9 cellular contexts compared by ENCODE assay signal in genomic region chr17:58330997-58331814, GRCh38. TPM values are rescaled to one million over a fixed set of nuclear protein-coding genes. Genes with fewer than 3 reads are reported as not detected.
DNase-seq lines count a peak whose midpoint lies in the region; ATAC-seq and TF ChIP-seq lines count a peak whose summit lies in the region.
"Had no signal": no experiment of that assay in that cellular context is flagged by ENCODE, and none has a peak within 500 bp of the region (broad histone marks: within the 10 kb centered on the region; RNA-seq: fewer than 3 reads in every experiment).

No MANE protein-coding gene starts in this region.

- no peaks in the 10 kb centered on the region for H3K27me3 ChIP-seq in BLaER1
- H3K27me3 ChIP-seq in lung (ENCODE audit: control insufficient read depth, insufficient read depth): no peaks in the 10 kb centered on the region

- H4K20me1 ChIP-seq in BLaER1: peaks cover 58% of the 10 kb centered on the region

- H3K9me3 Mint-ChIP-seq in activated naive CD4-positive, alpha-beta T cell treated with anti-CD3 and anti-CD28 coated beads for 36 hours: peaks cover 2% of the 10 kb centered on the region
- H3K9me3 Mint-ChIP-seq in stimulated activated naive CD8-positive, alpha-beta T cell treated with anti-CD3 and anti-CD28 coated beads, Interleukin-15, amount 100 ng/mL, for 72 hours: no peaks in the 10 kb centered on the region

- H3K36me3 Mint-ChIP-seq in activated naive CD4-positive, alpha-beta T cell treated with anti-CD3 and anti-CD28 coated beads for 36 hours (ENCODE audit: low read depth): peaks cover 65% of the 10 kb centered on the region

- H3K9ac ChIP-seq in BLaER1: peak overlapping the region; percentile 100

- H3K36me3 ChIP-seq in BLaER1: peaks cover 25% of the 10 kb centered on the region
- H3K36me3 ChIP-seq in lung (ENCODE audit: control insufficient read depth in 2 of 2, insufficient read depth in 2 of 2, low read length in 2 of 2): no peaks in the 10 kb centered on the region

- no peak for TF ChIP-seq CTCF in lung (IDR thresholded peaks at IDR 0.05; ENCODE audit: control extremely low read depth, extremely low read depth)

- ATAC-seq in lung (ENCODE audit: insufficient read depth, low FRiP score): peak; percentile 20
- ATAC-seq in stimulated activated naive CD8-positive, alpha-beta T cell treated with anti-CD3 and anti-CD28 coated beads, Interleukin-15, amount 100 ng/mL, for 72 hours: no peak
- ATAC-seq in HG03175 (IDR thresholded peaks at IDR 0.05; ENCODE audit: unreplicated experiment): no peak

- H3K9me3 ChIP-seq in BLaER1 (no peaks in the 10 kb centered on the region; the same call in 1 of the 2 replicates), lung (ENCODE audit: control insufficient read depth in 2 of 2, insufficient read depth in 1 of 2, low read length in 1 of 2) (peaks cover 0 to 3% of the 10 kb centered on the region in 2 donors)

- peaks cover 32% of the 10 kb centered on the region for H3K4me1 Mint-ChIP-seq in activated naive CD4-positive, alpha-beta T cell treated with anti-CD3 and anti-CD28 coated beads for 36 hours (ENCODE audit: low read depth)
- H3K4me1 Mint-ChIP-seq in stimulated activated naive CD8-positive, alpha-beta T cell treated with anti-CD3 and anti-CD28 coated beads, Interleukin-15, amount 100 ng/mL, for 72 hours: peaks cover 60% of the 10 kb centered on the region

- H3K4me1 ChIP-seq in BLaER1 (peaks cover 51% of the 10 kb centered on the region), lung (ENCODE audit: control insufficient read depth in 2 of 2, insufficient read depth in 2 of 2, low read length in 2 of 2) (peaks cover 0 to 2% of the 10 kb centered on the region in 2 donors)

- peak overlapping the region; percentile 100 for H3K27ac ChIP-seq in BLaER1
- peak overlapping the region in 1 of 2 donors; percentile 79 for H3K27ac ChIP-seq in lung (ENCODE audit: low read depth in 1 of 2, low read length in 1 of 2)

- WGBS in lung, 2 donors: 25 to 57% methylated on average over 23 of the region's 23 CpGs

- H3K4me3 ChIP-seq in BLaER1: peak overlapping the region; percentile 96
- H3K4me3 ChIP-seq in lung: peak overlapping the region; percentile 20

- H3K27ac Mint-ChIP-seq in activated naive CD4-positive, alpha-beta T cell treated with anti-CD3 and anti-CD28 coated beads for 36 hours: peak overlapping the region; percentile 99
- H3K27ac Mint-ChIP-seq in stimulated activated naive CD8-positive, alpha-beta T cell treated with anti-CD3 and anti-CD28 coated beads, Interleukin-15, amount 100 ng/mL, for 72 hours: peak overlapping the region; percentile 99 to 100

- peak overlapping the region; percentile 100 for H3K4me2 ChIP-seq in BLaER1

- DNase-seq in RPMI7951 (ENCODE audit: low read depth) (peak; percentile 15), lung (ENCODE audit: low spot score) (peak; percentile 58), NCI-H2171 (lab: John Stamatoyannopoulos, UW) (no peak), HuH-7.5 (ENCODE audit: low spot score) (no peak)
- DNase-seq in activated naive CD4-positive, alpha-beta T cell treated with anti-CD3 and anti-CD28 coated beads for 36 hours: peak; percentile 88
- DNase-seq in stimulated activated naive CD8-positive, alpha-beta T cell treated with anti-CD3 and anti-CD28 coated beads, Interleukin-15, amount 100 ng/mL, for 72 hours: peak; percentile 70 to 85

- intact Hi-C loops in activated naive CD4-positive, alpha-beta T cell treated with anti-CD3 and anti-CD28 coated beads for 36 hours (cut with micrococcal nuclease): loop anchor here (10.0 kb wide), 3 partner anchors 866 to 1434 kb away; no protein-coding TSS in a partner anchor

- peaks cover 14% of the 10 kb centered on the region for H3K27me3 Mint-ChIP-seq in activated naive CD4-positive, alpha-beta T cell treated with anti-CD3 and anti-CD28 coated beads for 36 hours (ENCODE audit: low read depth)
- no peaks in the 10 kb centered on the region for H3K27me3 Mint-ChIP-seq in stimulated activated naive CD8-positive, alpha-beta T cell treated with anti-CD3 and anti-CD28 coated beads, Interleukin-15, amount 100 ng/mL, for 72 hours

- CTCF ChIA-PET in activated naive CD4-positive, alpha-beta T cell treated with anti-CD3 and anti-CD28 coated beads for 36 hours (lab: Charles Lee): interaction anchor here (0.7 to 7.2 kb wide), 3 partner anchors 11 to 15 kb away, joined by 3 to 108 read pairs (median 4); no protein-coding TSS in a partner anchor

- peak overlapping the region; percentile 92 for H3K4me3 Mint-ChIP-seq in activated naive CD4-positive, alpha-beta T cell treated with anti-CD3 and anti-CD28 coated beads for 36 hours
- peak overlapping the region; percentile 77 to 99 for H3K4me3 Mint-ChIP-seq in stimulated activated naive CD8-positive, alpha-beta T cell treated with anti-CD3 and anti-CD28 coated beads, Interleukin-15, amount 100 ng/mL, for 72 hours

RNA-seq across cellular contexts. Expression of gene TSPOAP1, which starts 2.6 kb away (rescaled TPM):
- total RNA-seq in RPMI7951 (2014; rRNA removed; shearing (Covaris generic)): 0.68 and 0.84 TPM in 2 replicates
- 10 to 100 TPM; 18.5 to 20.0 TPM for total RNA-seq in activated naive CD4-positive, alpha-beta T cell treated with anti-CD3 and anti-CD28 coated beads for 36 hours
- total RNA-seq in lung: 10 to 100 TPM; 19.3 to 23.5 TPM
- polyA plus RNA-seq in lung: 10 to 100 TPM in 1 of 2 donors, 1 to 10 TPM in 1; 7.0 to 17.1 TPM

RNA-seq across cellular contexts. Expression of gene SUPT4H1, which starts 20.8 kb away (rescaled TPM):
- 61.0 and 61.4 TPM in 2 replicates for total RNA-seq in RPMI7951 (2014; rRNA removed; shearing (Covaris generic))
- total RNA-seq in activated naive CD4-positive, alpha-beta T cell treated with anti-CD3 and anti-CD28 coated beads for 36 hours: 10 to 100 TPM; 76.6 to 76.9 TPM
- 10 to 100 TPM; 54.6 to 59.2 TPM for total RNA-seq in lung
- 10 to 100 TPM; 75.5 to 97.5 TPM for polyA plus RNA-seq in lung

RNA-seq across cellular contexts. Expression of gene MPO, which starts 50.5 kb away (rescaled TPM):
- 0.12 TPM in 1 of 2 replicates, not detected in the other for total RNA-seq in RPMI7951 (2014; rRNA removed; shearing (Covaris generic))
- total RNA-seq in activated naive CD4-positive, alpha-beta T cell treated with anti-CD3 and anti-CD28 coated beads for 36 hours: not detected
- total RNA-seq in lung: 10 to 100 TPM in 1 of 2 donors, 1 to 10 TPM in 1; 2.5 to 62.0 TPM
- 10 to 100 TPM in 1 of 2 donors, under 1 TPM in 1; 0.79 to 10.8 TPM for polyA plus RNA-seq in lung
- polyA plus RNA-seq: BJ had no signal

Comparison
In these comparisons a context has a peak if more than half of its experiments do, and no peak if none do; other contexts are left out.
1. DNase-seq: peak in RPMI7951 (single experiment), activated naive CD4-positive, alpha-beta T cell treated with anti-CD3 and anti-CD28 coated beads for 36 hours (single experiment), lung (single experiment) and stimulated activated naive CD8-positive, alpha-beta T cell treated with anti-CD3 and anti-CD28 coated beads, Interleukin-15, amount 100 ng/mL, for 72 hours (2 of 2); none in NCI-H2171 (single experiment) and HuH-7.5 (single experiment).
2. RNA of gene TSPOAP1, which starts 2.6 kb away (total RNA-seq): 19.3 to 23.5 TPM in lung and 18.5 to 20.0 TPM in activated naive CD4-positive, alpha-beta T cell treated with anti-CD3 and anti-CD28 coated beads for 36 hours; 0.68 to 0.84 TPM in RPMI7951; every median in the first group is over 10 times any median in the second.